In genomic region chr1:17216078-17216477, GRCh38 we compare ENCODE assay signal across 20 cellular contexts. TPM values are rescaled to one million over a fixed set of nuclear protein-coding genes. Genes with fewer than 3 reads are reported as not detected.
"Had no signal": no experiment of that assay in that cellular context is flagged by ENCODE, and none has a peak within 500 bp of the region (broad histone marks: within the 10 kb centered on the region; RNA-seq: fewer than 3 reads in every experiment).

No MANE protein-coding gene starts in this region.

- DNase-seq: activated CD4-positive, alpha-beta T cell treated with anti-CD3 and anti-CD28 coated beads, Interleukin-2, amount 10 ng/mL, durations not matched to agents 24 days and 14 days; activated naive CD4-positive, alpha-beta T cell treated with Interleukin-2 at 50 U/mL for 16 hours; caudate nucleus; effector CD4-positive, alpha-beta T cell; kidney; midbrain; naive B cell; nucleus accumbens; right lobe of liver; stimulated activated CD4-positive, alpha-beta T cell treated with anti-CD3 and anti-CD28 coated beads, Interleukin-2, amount 100 ng/mL, for 24 hours; stimulated activated naive CD4-positive, alpha-beta T cell treated with Interleukin-2 at 50 U/mL for 16 hours; upper lobe of left lung had no signal

- H3K4me2 ChIP-seq: hepatocyte had no signal

- H3K9me3 Mint-ChIP-seq: activated CD4-positive, alpha-beta T cell treated with anti-CD3 and anti-CD28 coated beads, Interleukin-2, amount 10 ng/mL, durations not matched to agents 24 days and 14 days; activated T-helper 1 cell treated with anti-CD3 and anti-CD28 coated beads, Interleukin-12 subunit alpha, Interleukin-12 subunit beta, Interleukin-2, Interleukin-4 antibody, amounts not matched to agents 30 ng/mL and 10 ng/mL and 1 ng/mL, durations not matched to agents 14 hours and 24 hours and 36 hours; naive B cell; WTC11 had no signal

- H2AFZ ChIP-seq: hepatocyte had no signal

- H3K79me2 ChIP-seq: hepatocyte had no signal

- H3K4me1 ChIP-seq: prostate gland, right lobe of liver had no signal

- H3K4me3 Mint-ChIP-seq: activated CD4-positive, alpha-beta T cell treated with anti-CD3 and anti-CD28 coated beads, Interleukin-2, amount 10 ng/mL, durations not matched to agents 24 days and 14 days; activated T-helper 1 cell treated with anti-CD3 and anti-CD28 coated beads, Interleukin-12 subunit alpha, Interleukin-12 subunit beta, Interleukin-2, Interleukin-4 antibody, amounts not matched to agents 30 ng/mL and 10 ng/mL and 1 ng/mL, durations not matched to agents 14 hours and 24 hours and 36 hours; naive B cell; WTC11 had no signal

- ATAC-seq: right lobe of liver, WTC11 had no signal

- H3K27ac ChIP-seq: coronary artery, hepatocyte, prostate gland, right lobe of liver, suprapubic skin, upper lobe of left lung had no signal

- FAIRE-seq: kidney had no signal

- H3K4me3 ChIP-seq: coronary artery, hepatocyte, prostate gland, right lobe of liver, suprapubic skin, upper lobe of left lung had no signal

- H3K36me3 Mint-ChIP-seq: WTC11 had no signal

- H3K27ac Mint-ChIP-seq: activated CD4-positive, alpha-beta T cell treated with anti-CD3 and anti-CD28 coated beads, Interleukin-2, amount 10 ng/mL, durations not matched to agents 24 days and 14 days; activated T-helper 1 cell treated with anti-CD3 and anti-CD28 coated beads, Interleukin-12 subunit alpha, Interleukin-12 subunit beta, Interleukin-2, Interleukin-4 antibody, amounts not matched to agents 30 ng/mL and 10 ng/mL and 1 ng/mL, durations not matched to agents 14 hours and 24 hours and 36 hours; WTC11 had no signal

- H3K36me3 ChIP-seq: prostate gland, right lobe of liver, suprapubic skin, upper lobe of left lung had no signal

- H3K27me3 ChIP-seq: hepatocyte, right lobe of liver, upper lobe of left lung had no signal

- H3K9me3 ChIP-seq: prostate gland, right lobe of liver, suprapubic skin, upper lobe of left lung had no signal

RNA-seq across cellular contexts. Expression of gene PADI1, which starts 11.2 kb away (rescaled TPM):
- total RNA-seq: activated CD4-positive, alpha-beta T cell treated with anti-CD3 and anti-CD28 coated beads, Interleukin-2, amount 10 ng/mL, durations not matched to agents 24 days and 14 days; activated T-helper 1 cell treated with anti-CD3 and anti-CD28 coated beads, Interleukin-12 subunit alpha, Interleukin-12 subunit beta, Interleukin-2, Interleukin-4 antibody, amounts not matched to agents 30 ng/mL and 10 ng/mL and 1 ng/mL, durations not matched to agents 14 hours and 24 hours and 36 hours; hepatocyte; T-helper 1 cell treated with Interleukin-12 subunit alpha and Interleukin-12 subunit beta and Interleukin-4 antibody, amounts not matched to agents 30 ng/mL and 1 ng/mL, for 36 hours; upper lobe of left lung had no signal
- polyA plus RNA-seq: hepatocyte had no signal

RNA-seq across cellular contexts. Expression of gene PADI3, which starts 32.8 kb away (rescaled TPM):
- total RNA-seq: activated CD4-positive, alpha-beta T cell treated with anti-CD3 and anti-CD28 coated beads, Interleukin-2, amount 10 ng/mL, durations not matched to agents 24 days and 14 days; activated T-helper 1 cell treated with anti-CD3 and anti-CD28 coated beads, Interleukin-12 subunit alpha, Interleukin-12 subunit beta, Interleukin-2, Interleukin-4 antibody, amounts not matched to agents 30 ng/mL and 10 ng/mL and 1 ng/mL, durations not matched to agents 14 hours and 24 hours and 36 hours; hepatocyte; kidney; right lobe of liver; T-helper 1 cell treated with Interleukin-12 subunit alpha and Interleukin-12 subunit beta and Interleukin-4 antibody, amounts not matched to agents 30 ng/mL and 1 ng/mL, for 36 hours; upper lobe of left lung had no signal
- polyA plus RNA-seq: adipose tissue, hepatocyte had no signal
